In the genomic region with DNA sequence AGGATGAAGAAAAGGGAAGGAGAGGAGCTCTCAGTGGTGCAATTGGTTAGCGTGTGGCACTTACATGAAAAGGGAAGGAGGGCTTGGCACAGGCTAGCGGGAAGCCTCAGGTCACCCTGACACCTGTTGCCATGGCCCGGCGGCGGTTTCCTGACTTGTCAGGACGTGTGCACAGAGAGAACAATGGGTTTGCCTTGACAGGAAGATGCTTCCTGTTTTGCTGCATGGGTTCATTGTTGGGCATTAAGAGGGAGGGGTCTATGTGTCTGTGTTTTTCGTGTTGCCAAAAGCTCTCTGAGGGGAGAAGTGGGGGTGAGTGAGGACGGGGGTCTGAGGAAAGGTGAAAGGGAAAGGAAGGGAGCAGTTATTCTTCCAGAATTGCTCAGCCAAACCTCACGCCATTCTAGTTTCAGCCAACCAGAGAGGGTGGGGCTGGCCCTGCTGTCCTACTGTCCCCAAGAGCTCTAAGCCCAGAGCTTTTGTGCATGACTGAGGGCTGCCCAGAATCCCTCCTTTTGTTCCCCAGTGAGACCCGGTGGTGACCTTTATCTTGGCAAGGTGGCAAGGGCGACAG, we compare ENCODE assay signal across 1 cellular context.
A peak's percentile ranks its signal among the peaks of the same experiment; 100 is the strongest.
TF ChIP-seq lines count a peak whose summit lies in the region.

No MANE protein-coding gene starts in this region.

TF ChIP-seq in endothelial cell of umbilical vein, 7 proteins besides CTCF, POLR2A, EP300 and RAD21:
- TF ChIP-seq MYC (IDR thresholded peaks at IDR 0.05; ENCODE audit: low read depth, low read length) (no peak), POLR2AphosphoS5 (IDR thresholded peaks at IDR 0.05; ENCODE audit: insufficient read depth, low read depth, low read length) (peak; percentile 51), JUN (IDR thresholded peaks at IDR 0.05; ENCODE audit: borderline replicate concordance, insufficient read depth, insufficient read length, low read depth) (no peak), FOS (IDR thresholded peaks at IDR 0.05; ENCODE audit: borderline replicate concordance, insufficient read depth, low read length) (no peak)
- TF ChIP-seq, protein P1, sequence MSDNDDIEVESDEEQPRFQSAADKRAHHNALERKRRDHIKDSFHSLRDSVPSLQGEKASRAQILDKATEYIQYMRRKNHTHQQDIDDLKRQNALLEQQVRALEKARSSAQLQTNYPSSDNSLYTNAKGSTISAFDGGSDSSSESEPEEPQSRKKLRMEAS (IDR thresholded peaks at IDR 0.05; ENCODE audit: insufficient read depth, insufficient read length), result peak; percentile 51
